ENCODE assay signal across 9 cellular contexts in genomic region chr11:34468209-34468841, GRCh38. TPM values are rescaled to one million over a fixed set of nuclear protein-coding genes. Genes with fewer than 3 reads are reported as not detected.
DNase-seq lines count a peak whose midpoint lies in the region; ATAC-seq and TF ChIP-seq lines count a peak whose summit lies in the region.
"Had no signal": no experiment of that assay in that cellular context is flagged by ENCODE, and none has a peak within 500 bp of the region (broad histone marks: within the 10 kb centered on the region; RNA-seq: fewer than 3 reads in every experiment).

No MANE protein-coding gene starts in this region.

- H2BK5ac ChIP-seq in H9 (ENCODE audit: insufficient read length, low read length) = no peak overlapping the region

- no peak overlapping the region for H3K4me3 Mint-ChIP-seq in CD4-positive, CD25-positive, alpha-beta regulatory T cell
- peak overlapping the region in 1 of 2 experiments; percentile 16; a peak in 1 of 5 replicates for H3K4me3 Mint-ChIP-seq in H9

- H2BK12ac ChIP-seq in H9 (ENCODE audit: insufficient read length, low read depth, low read length) = no peak overlapping the region

- peaks cover 0 to 9% (median 1%) of the 10 kb centered on the region in 4 donors for H3K4me1 Mint-ChIP-seq in CD4-positive, CD25-positive, alpha-beta regulatory T cell
- no peaks in the 10 kb centered on the region for H3K4me1 Mint-ChIP-seq in H9

- no peak overlapping the region for H4K91ac ChIP-seq in H9 (ENCODE audit: insufficient read length, low read depth, low read length)

- H3K18ac ChIP-seq in H9 (ENCODE audit: insufficient read length, low read depth, low read length) = no peak overlapping the region

- H3K36me3 ChIP-seq in CD4-positive, CD25-positive, alpha-beta regulatory T cell (ENCODE audit: control insufficient read depth, insufficient read depth, low read length) = peaks cover 75% of the 10 kb centered on the region

- no peaks in the 10 kb centered on the region for H3K79me1 ChIP-seq in H9 (ENCODE audit: insufficient read depth, low read depth, low read length, poor library complexity, severe bottlenecking)

- no peak overlapping the region for H3K4me3 ChIP-seq in CD4-positive, CD25-positive, alpha-beta regulatory T cell (ENCODE audit: low read depth, low read length)
- H3K4me3 ChIP-seq in dorsolateral prefrontal cortex = no peak overlapping the region

- no peak overlapping the region for H4K8ac ChIP-seq in H9 (replicated peaks; ENCODE audit: insufficient read length, low read depth, low read length)

- no peak overlapping the region for H4K5ac ChIP-seq in H9 (ENCODE audit: insufficient read length, low read depth, low read length)

- no peaks in the 10 kb centered on the region for H4K20me1 ChIP-seq in H9 (ENCODE audit: control insufficient read depth, insufficient read depth, insufficient read length)

- no peaks in the 10 kb centered on the region for H3K27me3 ChIP-seq in CD4-positive, CD25-positive, alpha-beta regulatory T cell (ENCODE audit: control insufficient read depth, insufficient read depth, low read length)
- no peaks in the 10 kb centered on the region for H3K27me3 ChIP-seq in H9 (ENCODE audit: insufficient read depth, low read length)
- H3K27me3 ChIP-seq in dorsolateral prefrontal cortex = no peaks in the 10 kb centered on the region

- no peak overlapping the region for H2BK15ac ChIP-seq in H9 (ENCODE audit: low read depth, low read length)

- peak overlapping the region in 1 of 3 donors; percentile 26 for H3K27ac Mint-ChIP-seq in CD4-positive, CD25-positive, alpha-beta regulatory T cell
- H3K27ac Mint-ChIP-seq in H9 = no peak overlapping the region

- DNase-seq in CD4-positive, CD25-positive, alpha-beta regulatory T cell = peak in 2 of 3 donors; percentile 31 to 66
- DNase-seq in H9 (peak; percentile 54), T follicular helper cell (ENCODE audit: low read depth) (peak; percentile 6), dorsolateral prefrontal cortex (no peak), renal cortical epithelial cell (ENCODE audit: low read depth) (peak; percentile 51)

- H3K27ac ChIP-seq in CD4-positive, CD25-positive, alpha-beta regulatory T cell (ENCODE audit: insufficient read depth, low read length, poor library complexity, severe bottlenecking) = no peak overlapping the region
- H3K27ac ChIP-seq in H9 (ENCODE audit: insufficient read length, low read depth, low read length) = no peak overlapping the region
- no peak overlapping the region for H3K27ac ChIP-seq in dorsolateral prefrontal cortex

- H3K9me3 ChIP-seq in CD4-positive, CD25-positive, alpha-beta regulatory T cell (ENCODE audit: control insufficient read depth in 2 of 2, low read length in 2 of 2) = peaks cover 11 to 15% of the 10 kb centered on the region in 2 experiments
- no peaks in the 10 kb centered on the region for H3K9me3 ChIP-seq in H9 (ENCODE audit: control insufficient read depth, low read depth, low read length)

- no CpG with 5 or more reads among the region's 8 CpGs for WGBS in H9 (ENCODE audit: extremely low coverage, insufficient read length, low lambda C conversion rate)

- no peak overlapping the region for H3K4me2 ChIP-seq in H9 (ENCODE audit: insufficient read depth, insufficient read length, low read length)

- no peak overlapping the region for H2BK20ac ChIP-seq in H9 (ENCODE audit: low read depth, low read length, poor library complexity, severe bottlenecking)

- no peak overlapping the region for H3K56ac ChIP-seq in H9 (ENCODE audit: insufficient read length, low read depth, low read length)

- no peak overlapping the region for H3K23ac ChIP-seq in H9 (ENCODE audit: insufficient read length, low read depth, low read length)

- no peak overlapping the region for H2AK5ac ChIP-seq in H9 (ENCODE audit: insufficient read length, low read length)

- no peaks in the 10 kb centered on the region for H3K79me2 ChIP-seq in H9 (ENCODE audit: insufficient read depth, low read length)

- H3K9me3 Mint-ChIP-seq in CD4-positive, CD25-positive, alpha-beta regulatory T cell = peaks cover 1 to 14% (median 4%) of the 10 kb centered on the region in 7 donors
- peaks cover 23 to 26% of the 10 kb centered on the region in 2 experiments for H3K9me3 Mint-ChIP-seq in H9

- ATAC-seq in CD4-positive, CD25-positive, alpha-beta regulatory T cell (ENCODE audit: low read depth in 2 of 2) = no peak
- no peak for ATAC-seq in HG03108 (IDR thresholded peaks at IDR 0.05; ENCODE audit: unreplicated experiment)
- no peak for ATAC-seq in HG02763 (IDR thresholded peaks at IDR 0.05; ENCODE audit: unreplicated experiment)
- ATAC-seq in HG03439 (IDR thresholded peaks at IDR 0.05; ENCODE audit: unreplicated experiment) = no peak

- H3K36me3 Mint-ChIP-seq in CD4-positive, CD25-positive, alpha-beta regulatory T cell = peaks cover 72% of the 10 kb centered on the region
- H3K36me3 Mint-ChIP-seq in H9 (ENCODE audit: insufficient read depth in 1 of 3, low read depth in 3 of 3) = peaks cover 8 to 86% (median 47%) of the 10 kb centered on the region in 3 experiments

- H3K23me2 ChIP-seq in H9 (ENCODE audit: insufficient read length, low read depth, low read length, poor library complexity, severe bottlenecking) = no peaks in the 10 kb centered on the region

- TF ChIP-seq CTCF in H9 (conservative IDR thresholded peaks at IDR 0.05) (peak; percentile 69), dorsolateral prefrontal cortex (IDR thresholded peaks at IDR 0.05 in 54 of 56, conservative IDR thresholded peaks at IDR 0.05 in 2 of 56; ENCODE audit: low read depth in 1 of 56, partially characterized antibody in 56 of 56) (peak in 47 of 56 donors; percentile 15 to 53 (median 34))

- H3K4me1 ChIP-seq in CD4-positive, CD25-positive, alpha-beta regulatory T cell (ENCODE audit: control insufficient read depth, insufficient read depth, low read length, poor library complexity, severe bottlenecking) = no peaks in the 10 kb centered on the region
- no peaks in the 10 kb centered on the region for H3K4me1 ChIP-seq in H9 (ENCODE audit: insufficient read depth, low read length)

- intact Hi-C loops in dorsolateral prefrontal cortex (cut with DNase I) = no loop called here

- H2BK120ac ChIP-seq in H9 (ENCODE audit: low read depth, low read length, poor library complexity, severe bottlenecking) = no peak overlapping the region

- H3K14ac ChIP-seq in H9 (ENCODE audit: insufficient read depth, low read length) = no peak overlapping the region

- H3K9ac ChIP-seq in H9 (ENCODE audit: extremely low read depth, insufficient read length, low read length) = no peak overlapping the region

- H3T11ph ChIP-seq in H9 (ENCODE audit: low read length) = no peak overlapping the region

- H2AFZ ChIP-seq in H9 (ENCODE audit: low read length) = no peak overlapping the region

- no peak overlapping the region for H3K4ac ChIP-seq in H9 (ENCODE audit: low read depth, low read length)

- no peaks in the 10 kb centered on the region for H3K27me3 Mint-ChIP-seq in CD4-positive, CD25-positive, alpha-beta regulatory T cell
- H3K27me3 Mint-ChIP-seq in H9 (ENCODE audit: low read depth) = no peaks in the 10 kb centered on the region; the same call in 1 of the 2 replicates

RNA-seq across cellular contexts. Expression of gene CAT, which starts 29.6 kb away (rescaled TPM):
- total RNA-seq in CD4-positive, CD25-positive, alpha-beta regulatory T cell = 26.8 TPM
- 100 to 1,000 TPM in 2 of 4 donors, 10 to 100 TPM in 2; 90.3 to 119 (median 96.5) TPM for polyA plus RNA-seq in CD4-positive, CD25-positive, alpha-beta regulatory T cell
- total RNA-seq in H9 (2021) (9.9 and 10.4 TPM in 2 replicates), dorsolateral prefrontal cortex (10 to 100 TPM; 22.7 to 77.5 (median 39.2) TPM), renal cortical epithelial cell (93.1 and 343 TPM in 2 replicates)

RNA-seq across cellular contexts. Expression of gene ELF5, which starts 45.3 kb away (rescaled TPM):
- total RNA-seq in CD4-positive, CD25-positive, alpha-beta regulatory T cell = not detected
- not detected for polyA plus RNA-seq in CD4-positive, CD25-positive, alpha-beta regulatory T cell
- total RNA-seq in H9 (2021) (not detected in 2 replicates), dorsolateral prefrontal cortex (under 1 TPM in 5 of 120 experiments, not detected in 115; 0.21 to 0.51 (median 0.36) TPM), renal cortical epithelial cell (0.35 TPM in 1 of 2 replicates, not detected in the other)
- total RNA-seq: lung microvascular endothelial cell had no signal

Comparison
In these comparisons a context has a peak if more than half of its experiments do, and no peak if none do; other contexts are left out.
1. DNase-seq: peak in CD4-positive, CD25-positive, alpha-beta regulatory T cell (2 of 3), H9 (single experiment), T follicular helper cell (single experiment) and renal cortical epithelial cell (single experiment); none in dorsolateral prefrontal cortex (0 of 10).